ENCODE assay signal across 20 cellular contexts in genomic region chr2:108630567-108631405, GRCh38.
DNase-seq lines count a peak whose midpoint lies in the region; ATAC-seq and TF ChIP-seq lines count a peak whose summit lies in the region.
"Had no signal": no experiment of that assay in that cellular context is flagged by ENCODE, and none has a peak within 500 bp of the region (broad histone marks: within the 10 kb centered on the region; RNA-seq: fewer than 3 reads in every experiment).

No MANE protein-coding gene starts in this region.

- peaks cover 51% of the 10 kb centered on the region for H4K20me1 ChIP-seq in Karpas-422 (ENCODE audit: insufficient read depth, low read depth, low read length)

- no peak overlapping the region for H2AFZ ChIP-seq in Karpas-422 (ENCODE audit: low read length)

- H3K27ac ChIP-seq in foreskin keratinocyte (no peak overlapping the region), Karpas-422 (ENCODE audit: low read length) (no peak overlapping the region)
- H3K27ac ChIP-seq: breast epithelium, KMS-11 had no signal

- no peaks in the 10 kb centered on the region for H3K9me3 Mint-ChIP-seq in stimulated activated naive CD8-positive, alpha-beta T cell treated with anti-CD3 and anti-CD28 coated beads, Interleukin-15, Interleukin-2, amounts not matched to agents 100 ng/mL and 50 ng/mL, for 24 hours
- no peaks in the 10 kb centered on the region for H3K9me3 Mint-ChIP-seq in stimulated activated naive CD8-positive, alpha-beta T cell treated with anti-CD3 and anti-CD28 coated beads, Interleukin-15, amount 100 ng/mL, for 72 hours
- H3K9me3 Mint-ChIP-seq: immature natural killer cell had no signal

- no peak overlapping the region for H3K9ac ChIP-seq in Karpas-422 (ENCODE audit: low read length)
- H3K9ac ChIP-seq: KMS-11 had no signal

- peaks cover 48% of the 10 kb centered on the region for H3K4me1 Mint-ChIP-seq in stimulated activated naive CD8-positive, alpha-beta T cell treated with anti-CD3 and anti-CD28 coated beads, Interleukin-15, Interleukin-2, amounts not matched to agents 100 ng/mL and 50 ng/mL, for 24 hours (ENCODE audit: low read depth)
- H3K4me1 Mint-ChIP-seq in stimulated activated naive CD8-positive, alpha-beta T cell treated with anti-CD3 and anti-CD28 coated beads, Interleukin-15, amount 100 ng/mL, for 72 hours: peaks cover 66% of the 10 kb centered on the region

- no peak for TF ChIP-seq CTCF in foreskin keratinocyte (conservative IDR thresholded peaks at IDR 0.05)

- no peaks in the 10 kb centered on the region for H3K27me3 ChIP-seq in foreskin keratinocyte
- no peaks in the 10 kb centered on the region for H3K27me3 ChIP-seq in Karpas-422 (ENCODE audit: low read length)
- H3K27me3 ChIP-seq: breast epithelium had no signal

- no peaks in the 10 kb centered on the region for H3K79me2 ChIP-seq in Karpas-422 (ENCODE audit: low read length)

- no peak overlapping the region for H3K4me3 Mint-ChIP-seq in stimulated activated naive CD8-positive, alpha-beta T cell treated with anti-CD3 and anti-CD28 coated beads, Interleukin-15, Interleukin-2, amounts not matched to agents 100 ng/mL and 50 ng/mL, for 24 hours
- H3K4me3 Mint-ChIP-seq in stimulated activated naive CD8-positive, alpha-beta T cell treated with anti-CD3 and anti-CD28 coated beads, Interleukin-15, amount 100 ng/mL, for 72 hours: no peak overlapping the region
- H3K4me3 Mint-ChIP-seq: immature natural killer cell had no signal

- no peak for ATAC-seq in stimulated activated naive CD8-positive, alpha-beta T cell treated with anti-CD3 and anti-CD28 coated beads, Interleukin-15, amount 100 ng/mL, for 72 hours
- ATAC-seq in foreskin keratinocyte (peak; percentile 70), GM19035 (IDR thresholded peaks at IDR 0.05; ENCODE audit: unreplicated experiment) (no peak)
- ATAC-seq: HCT116 had no signal

- H3K36me3 Mint-ChIP-seq in stimulated activated naive CD8-positive, alpha-beta T cell treated with anti-CD3 and anti-CD28 coated beads, Interleukin-15, Interleukin-2, amounts not matched to agents 100 ng/mL and 50 ng/mL, for 24 hours (ENCODE audit: low read depth): no peaks in the 10 kb centered on the region
- H3K36me3 Mint-ChIP-seq: immature natural killer cell had no signal

- H3K4me3 ChIP-seq in Karpas-422 (ENCODE audit: low read length): no peak overlapping the region
- H3K4me3 ChIP-seq: breast epithelium had no signal

- H3K27me3 Mint-ChIP-seq in stimulated activated naive CD8-positive, alpha-beta T cell treated with anti-CD3 and anti-CD28 coated beads, Interleukin-15, Interleukin-2, amounts not matched to agents 100 ng/mL and 50 ng/mL, for 24 hours: no peaks in the 10 kb centered on the region
- H3K27me3 Mint-ChIP-seq in stimulated activated naive CD8-positive, alpha-beta T cell treated with anti-CD3 and anti-CD28 coated beads, Interleukin-15, amount 100 ng/mL, for 72 hours: no peaks in the 10 kb centered on the region

- peak overlapping the region; percentile 38 for H3K27ac Mint-ChIP-seq in stimulated activated naive CD8-positive, alpha-beta T cell treated with anti-CD3 and anti-CD28 coated beads, Interleukin-15, Interleukin-2, amounts not matched to agents 100 ng/mL and 50 ng/mL, for 24 hours
- no peak overlapping the region for H3K27ac Mint-ChIP-seq in stimulated activated naive CD8-positive, alpha-beta T cell treated with anti-CD3 and anti-CD28 coated beads, Interleukin-15, amount 100 ng/mL, for 72 hours

- no peaks in the 10 kb centered on the region for H3K36me3 ChIP-seq in Karpas-422 (ENCODE audit: insufficient read depth, low read length)
- H3K36me3 ChIP-seq: breast epithelium had no signal

- H3K4me2 ChIP-seq in Karpas-422 (ENCODE audit: low read depth, low read length, poor library complexity, severe bottlenecking): no peak overlapping the region
- H3K4me2 ChIP-seq: KMS-11 had no signal

- H3K9me2 ChIP-seq in Karpas-422 (replicated peaks; ENCODE audit: insufficient read depth, low read length): no peaks in the 10 kb centered on the region

- no peaks in the 10 kb centered on the region for H3K9me3 ChIP-seq in Karpas-422 (ENCODE audit: low read length)
- H3K9me3 ChIP-seq: breast epithelium had no signal

- DNase-seq in stimulated activated naive CD8-positive, alpha-beta T cell treated with anti-CD3 and anti-CD28 coated beads, Interleukin-15, amount 100 ng/mL, for 72 hours: no peak
- DNase-seq in RPMI7951 (ENCODE audit: low read depth): peak; percentile 59
- no peak for DNase-seq in foreskin keratinocyte
- no peak for DNase-seq in kidney glomerular epithelial cell (lab: John Stamatoyannopoulos, UW)
- no peak for DNase-seq in Karpas-422
- no peak for DNase-seq in NCI-H1694 treated with DMSO at 0.1 percent for 48 hours (lab: John Stamatoyannopoulos, UW)
- DNase-seq: activated naive CD4-positive, alpha-beta T cell treated with anti-CD3 and anti-CD28 coated beads, Interleukin-2, amount 50 U/mL, for 16 hours; DMS153; effector CD8-positive, alpha-beta T cell; immature natural killer cell; mesendoderm; NCI-H146; occipital lobe; SHP77 treated with DMSO at 0.1 percent for 48 hours; stimulated activated naive CD4-positive, alpha-beta T cell had no signal

- H3K4me1 ChIP-seq in foreskin keratinocyte (peaks cover 8% of the 10 kb centered on the region), Karpas-422 (ENCODE audit: low read length) (no peaks in the 10 kb centered on the region)
